ENCODE assay signal across 24 cellular contexts in the genomic region with DNA sequence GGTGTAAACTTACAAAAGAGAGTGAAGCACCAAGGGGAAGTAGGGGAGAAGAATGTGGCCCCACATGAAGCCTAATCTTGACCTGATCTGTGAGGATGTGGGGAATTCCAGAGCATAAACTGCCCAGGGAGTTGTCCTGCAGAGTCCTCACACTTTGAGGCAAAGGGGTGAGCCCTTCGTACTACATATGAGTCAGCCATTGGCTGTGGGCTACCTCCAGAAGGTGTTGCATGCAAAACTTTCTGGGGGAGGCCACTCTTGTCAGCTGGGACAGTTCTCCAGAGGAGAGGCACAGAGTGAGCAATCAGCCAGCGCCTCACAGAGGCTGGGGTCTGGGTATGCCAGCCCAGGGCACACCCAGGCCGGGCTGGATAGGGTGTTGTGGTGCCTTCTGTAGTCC.
DNase-seq lines count a peak whose midpoint lies in the region; ATAC-seq, FAIRE-seq and TF ChIP-seq lines count a peak whose summit lies in the region.
"Had no signal": no experiment of that assay in that cellular context is flagged by ENCODE, and none has a peak within 500 bp of the region (broad histone marks: within the 10 kb centered on the region; RNA-seq: fewer than 3 reads in every experiment).

No MANE protein-coding gene starts in this region.

- BruUV-seq in Calu3 (replicated peaks; lab: Mats Ljungman, UMichigan) (no TSS peak), GM12878 (replicated peaks; lab: Mats Ljungman, UMichigan) (no TSS peak)

- H3K27ac Mint-ChIP-seq in Calu3 (ENCODE audit: unreplicated experiment) = peak overlapping the region; percentile 97
- H3K27ac Mint-ChIP-seq in stimulated activated effector memory CD8-positive, alpha-beta T cell treated with anti-CD3 and anti-CD28 coated beads, Interleukin-12 subunit alpha, Interleukin-12 subunit beta, amount 100 ng/mL, for 72 hours = no peak overlapping the region

- FAIRE-seq in GM12878 (lab: Jason Lieb, UNC) = no peak
- FAIRE-seq: G401.6, GM12892 had no signal

- 6% methylated on average over 3 of the region's 3 CpGs for WGBS in GM12878 (ENCODE audit: insufficient coverage, insufficient replicate concordance, low lambda C conversion rate, missing lambda C conversion rate)

- TF ChIP-seq RAD21 in GM12878 (IDR thresholded peaks at IDR 0.05; ENCODE audit: insufficient read depth, low read depth, low read length) = no peak

- TF ChIP-seq CTCF in Calu3 (IDR thresholded peaks at IDR 0.05; ENCODE audit: unreplicated experiment) = no peak
- TF ChIP-seq CTCF in GM12878 (IDR thresholded peaks at IDR 0.05 in 2 of 3, conservative IDR thresholded peaks at IDR 0.05 in 1 of 3; ENCODE audit: control insufficient read depth in 2 of 3, extremely low read depth in 1 of 3, insufficient read depth in 1 of 3, low read depth in 3 of 3, low read length in 3 of 3) = no peak

- DNase-seq in Calu3 (peak; percentile 44), GM12878 (ENCODE audit: low read depth, low spot score) (no peak), NCI-H2107 treated with DMSO at 0.1 percent for 48 hours (lab: John Stamatoyannopoulos, UW; ENCODE audit: unreplicated experiment) (no peak), COLO829 (ENCODE audit: low spot score) (no peak)
- DNase-seq in stimulated activated effector memory CD8-positive, alpha-beta T cell treated with anti-CD3 and anti-CD28 coated beads, Interleukin-12 subunit alpha, Interleukin-12 subunit beta, amount 100 ng/mL, for 72 hours (ENCODE audit: low spot score in 2 of 2) = no peak
- DNase-seq in stimulated activated naive CD4-positive, alpha-beta T cell (lab: John Stamatoyannopoulos, UW) = no peak
- DNase-seq: DMS53; H7; NCI-H1092; NCI-H1436 treated with DMSO at 0.1 percent for 48 hours; NCI-H1930; NCI-H2107; NCI-H446 treated with DMSO at 0.1 percent for 48 hours; NCI-H526; NCI-H82; NK-92 treated with Interleukin-12 subunit alpha and Interleukin-12 subunit beta, amount 100 ng/mL, for 24 hours; PC-3; SJCRH30 had no signal

- H3K4me3 Mint-ChIP-seq in Calu3 (ENCODE audit: low read depth, unreplicated experiment) = no peak overlapping the region
- no peak overlapping the region for H3K4me3 Mint-ChIP-seq in stimulated activated effector memory CD8-positive, alpha-beta T cell treated with anti-CD3 and anti-CD28 coated beads, Interleukin-12 subunit alpha, Interleukin-12 subunit beta, amount 100 ng/mL, for 72 hours

- no peaks in the 10 kb centered on the region for H3K9me3 Mint-ChIP-seq in Calu3 (ENCODE audit: low read depth, unreplicated experiment)
- no peaks in the 10 kb centered on the region for H3K9me3 Mint-ChIP-seq in stimulated activated effector memory CD8-positive, alpha-beta T cell treated with anti-CD3 and anti-CD28 coated beads, Interleukin-12 subunit alpha, Interleukin-12 subunit beta, amount 100 ng/mL, for 72 hours

- SMC1A ChIA-PET in GM12878 (lab: Charles Lee; ENCODE audit: uncharacterized antibody, unreplicated experiment) = no interaction called here

- POLR2A ChIA-PET in GM12878 (lab: Charles Lee) = no interaction called here

- CTCF ChIA-PET in Calu3 (lab: Charles Lee) = no interaction called here
- CTCF ChIA-PET in GM12878 (lab: Yijun Ruan, JAX) = interaction anchor here (0.7 to 3.7 kb wide), 2 partner anchors 599 to 678 kb away, joined by 3 to 26 read pairs; no protein-coding TSS in a partner anchor

- H3K4me1 ChIP-seq in GM12878 (ENCODE audit: control insufficient read depth, insufficient read depth, low read length) = no peaks in the 10 kb centered on the region
- H3K4me1 ChIP-seq: SJCRH30 had no signal

- H2AFZ ChIP-seq in GM12878 (ENCODE audit: control insufficient read depth, low read depth, low read length) = no peak overlapping the region

- intact Hi-C loops in Calu3 (cut with micrococcal nuclease; ENCODE audit: unreplicated experiment) (no loop called here), GM12878 (cut with micrococcal nuclease; ENCODE audit: unreplicated experiment) (no loop called here)

- TF ChIP-seq EP300 in GM12878 (IDR thresholded peaks at IDR 0.05; ENCODE audit: borderline replicate concordance in 1 of 2, control insufficient read depth in 1 of 2, low read depth in 2 of 2, low read length in 2 of 2) = no peak

- H3K4me2 ChIP-seq in GM12878 (ENCODE audit: control insufficient read depth, insufficient read depth) = no peak overlapping the region

- in situ Hi-C loops in GM12878 (cut with MboI) = no loop called here

- no peaks in the 10 kb centered on the region for H3K27me3 Mint-ChIP-seq in Calu3 (ENCODE audit: unreplicated experiment)

- TF ChIP-seq POLR2A in GM12878 (IDR thresholded peaks at IDR 0.05; ENCODE audit: low read depth, low read length) = no peak

- H3K79me2 ChIP-seq in GM12878 (ENCODE audit: control insufficient read depth, insufficient read depth, low read length) = no peaks in the 10 kb centered on the region

- no peaks in the 10 kb centered on the region for H4K20me1 ChIP-seq in GM12878 (ENCODE audit: control insufficient read depth, insufficient read depth)

- H3K9me3 ChIP-seq in GM12878 (replicated peaks; ENCODE audit: control insufficient read depth, insufficient read depth, low read length) = no peaks in the 10 kb centered on the region
- H3K9me3 ChIP-seq: SJCRH30 had no signal

- RAD21 ChIA-PET in GM12878 (lab: Charles Lee; ENCODE audit: unreplicated experiment) = interaction anchor here (1.5 kb wide), 1 partner anchor 153 kb away, joined by 5 read pairs; no protein-coding TSS in a partner anchor

- peaks cover 70% of the 10 kb centered on the region for H3K4me1 Mint-ChIP-seq in Calu3 (ENCODE audit: low read depth, unreplicated experiment)
- H3K4me1 Mint-ChIP-seq in stimulated activated effector memory CD8-positive, alpha-beta T cell treated with anti-CD3 and anti-CD28 coated beads, Interleukin-12 subunit alpha, Interleukin-12 subunit beta, amount 100 ng/mL, for 72 hours = no peaks in the 10 kb centered on the region

- ATAC-seq in GM19463 (IDR thresholded peaks at IDR 0.05; ENCODE audit: unreplicated experiment) (peak; percentile 41), GM12878 (peak; percentile 46), HG02884 (IDR thresholded peaks at IDR 0.05; ENCODE audit: unreplicated experiment) (no peak)
- ATAC-seq in stimulated activated effector memory CD8-positive, alpha-beta T cell treated with anti-CD3 and anti-CD28 coated beads, Interleukin-12 subunit alpha, Interleukin-12 subunit beta, amount 100 ng/mL, for 72 hours = peak; percentile 43
- ATAC-seq: PC-3, Right ventricle myocardium inferior, SK-N-SH treated with all-trans-retinoic acid at 6 μM for 48 hours had no signal

- no peak overlapping the region for H3K27ac ChIP-seq in GM12878 (ENCODE audit: control insufficient read depth, insufficient read depth)
- H3K27ac ChIP-seq: SJCRH30 had no signal

- H3K36me3 ChIP-seq in GM12878 (ENCODE audit: control insufficient read depth in 2 of 2, insufficient read depth in 2 of 2, low read length in 1 of 2) = no peaks in the 10 kb centered on the region
- H3K36me3 ChIP-seq: SJCRH30 had no signal

- peaks cover 15% of the 10 kb centered on the region for H3K36me3 Mint-ChIP-seq in Calu3 (ENCODE audit: insufficient read depth, unreplicated experiment)
- no peaks in the 10 kb centered on the region for H3K36me3 Mint-ChIP-seq in stimulated activated effector memory CD8-positive, alpha-beta T cell treated with anti-CD3 and anti-CD28 coated beads, Interleukin-12 subunit alpha, Interleukin-12 subunit beta, amount 100 ng/mL, for 72 hours

- H3K4me3 ChIP-seq in GM12878 = no peak overlapping the region
- H3K4me3 ChIP-seq: SJCRH30 had no signal

- H3K27me3 ChIP-seq in GM12878 (replicated peaks in 1 of 2; ENCODE audit: control insufficient read depth in 2 of 2, insufficient read depth in 2 of 2, low read length in 1 of 2) = no peaks in the 10 kb centered on the region

- no peak overlapping the region for H3K9ac ChIP-seq in GM12878 (ENCODE audit: control insufficient read depth, insufficient read depth, low read length)

TF ChIP-seq in GM12878, 131 proteins besides CTCF, POLR2A, EP300 and RAD21:
- no peak for TF ChIP-seq NRF1 (conservative IDR thresholded peaks at IDR 0.05; ENCODE audit: low read depth, low read length)
- TF ChIP-seq, protein P1, sequence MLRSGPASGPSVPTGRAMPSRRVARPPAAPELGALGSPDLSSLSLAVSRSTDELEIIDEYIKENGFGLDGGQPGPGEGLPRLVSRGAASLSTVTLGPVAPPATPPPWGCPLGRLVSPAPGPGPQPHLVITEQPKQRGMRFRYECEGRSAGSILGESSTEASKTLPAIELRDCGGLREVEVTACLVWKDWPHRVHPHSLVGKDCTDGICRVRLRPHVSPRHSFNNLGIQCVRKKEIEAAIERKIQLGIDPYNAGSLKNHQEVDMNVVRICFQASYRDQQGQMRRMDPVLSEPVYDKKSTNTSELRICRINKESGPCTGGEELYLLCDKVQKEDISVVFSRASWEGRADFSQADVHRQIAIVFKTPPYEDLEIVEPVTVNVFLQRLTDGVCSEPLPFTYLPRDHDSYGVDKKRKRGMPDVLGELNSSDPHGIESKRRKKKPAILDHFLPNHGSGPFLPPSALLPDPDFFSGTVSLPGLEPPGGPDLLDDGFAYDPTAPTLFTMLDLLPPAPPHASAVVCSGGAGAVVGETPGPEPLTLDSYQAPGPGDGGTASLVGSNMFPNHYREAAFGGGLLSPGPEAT (IDR thresholded peaks at IDR 0.05; ENCODE audit: low read depth) = no peak
